In the genomic region with DNA sequence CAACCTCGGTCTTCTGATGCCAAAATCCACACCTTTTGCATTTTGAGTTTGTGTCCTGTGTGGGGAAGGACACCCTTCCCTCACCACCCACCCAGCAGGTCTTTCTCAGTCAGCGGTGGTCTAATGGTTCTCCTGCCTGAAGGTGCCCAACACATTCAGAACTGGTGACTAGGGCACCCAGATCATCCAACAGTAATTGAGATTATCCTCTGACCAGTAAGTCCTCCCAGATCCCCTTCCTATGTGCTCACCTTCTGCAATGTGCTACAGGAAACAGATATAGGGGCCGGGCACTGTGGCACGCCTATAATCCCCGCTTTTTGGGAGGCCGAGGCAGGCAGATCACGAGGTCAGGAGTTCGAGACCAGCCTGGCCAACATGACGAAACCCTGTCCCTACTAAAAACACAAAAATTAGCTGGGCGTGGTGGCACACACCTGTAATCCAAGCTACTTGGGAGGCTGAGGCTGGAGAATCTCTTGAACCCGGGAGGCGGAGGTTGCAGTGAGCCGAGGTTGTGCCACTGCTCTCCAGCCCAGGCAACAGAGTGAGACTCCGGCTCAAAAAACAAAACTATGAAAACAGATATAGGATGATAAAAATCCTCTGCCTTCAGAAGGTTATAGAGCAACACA, we compare ENCODE assay signal across 26 cellular contexts. TPM values are rescaled to one million over a fixed set of nuclear protein-coding genes. Genes with fewer than 3 reads are reported as not detected.
"Had no signal": no experiment of that assay in that cellular context is flagged by ENCODE, and none has a peak within 500 bp of the region (broad histone marks: within the 10 kb centered on the region; RNA-seq: fewer than 3 reads in every experiment).

No MANE protein-coding gene starts in this region.

- H3K9me3 Mint-ChIP-seq: activated naive CD4-positive, alpha-beta T cell treated with anti-CD3 and anti-CD28 coated beads, Interleukin-2, amount 10 ng/mL, durations not matched to agents 7 days and 5 days; activated T-cell treated with anti-CD3 and anti-CD28 coated beads, Interleukin-2, amount 50 U/mL, for 72 hours; dendritic cell treated with granulocyte-macrophage colony-stimulating factor and Interleukin-4, amounts not matched to agents 40 ng/mL and 50 ng/mL, for 4 days; immature natural killer cell; natural killer cell treated with Interleukin-12 subunit alpha and Interleukin-12 subunit beta and Interleukin-15 and Interleukin-18, amount 100 ng/mL, for 72 hours; stimulated activated naive B cell treated with anti-CD40 and anti-IgM and Interleukin-4, amounts not matched to agents 10 μg/mL and 1 μg/mL and 100 μg/mL, for 72 hours; T-cell; T-helper 2 cell treated with Interferon-gamma antibody and Interleukin-4, amounts not matched to agents 5 μg/mL and 100 μg/mL, for 36 hours had no signal

- ATAC-seq: activated T-cell treated with anti-CD3 and anti-CD28 coated beads, Interleukin-2, amount 50 U/mL, for 72 hours; foreskin keratinocyte; left lobe of liver; natural killer cell treated with Interleukin-12 subunit alpha and Interleukin-12 subunit beta and Interleukin-15 and Interleukin-18, amount 100 ng/mL, for 72 hours; right lobe of liver; stimulated activated naive B cell treated with anti-CD40 and anti-IgM and Interleukin-4, amounts not matched to agents 10 μg/mL and 1 μg/mL and 100 μg/mL, for 72 hours; T-cell had no signal

- H3K4me1 ChIP-seq: foreskin keratinocyte, right lobe of liver had no signal

- DNase-seq: activated CD4-positive, alpha-beta T cell treated with anti-CD3 and anti-CD28 coated beads for 1 hour; activated effector memory CD4-positive, alpha-beta T cell treated with Interleukin-2 at 50 U/mL for 16 hours; activated naive CD4-positive, alpha-beta T cell treated with anti-CD3 and anti-CD28 coated beads, Interleukin-2, amount 10 ng/mL, durations not matched to agents 7 days and 5 days; activated T-cell treated with anti-CD3 and anti-CD28 coated beads, Interleukin-2, amount 50 U/mL, for 72 hours; amygdala; effector CD4-positive, alpha-beta T cell; foreskin keratinocyte; glutamatergic neuron; immature natural killer cell; pancreas; stimulated activated CD4-positive, alpha-beta T cell treated with anti-CD3 and anti-CD28 coated beads, Interleukin-2, amount 100 ng/mL, for 48 hours; stimulated activated CD8-positive, alpha-beta memory T cell treated with anti-CD3 and anti-CD28 coated beads, Interleukin-4, amount 100 ng/mL, for 48 hours; stimulated activated naive B cell treated with anti-CD40 and anti-IgM and Interleukin-4, amounts not matched to agents 10 μg/mL and 1 μg/mL and 100 μg/mL, for 72 hours; T-cell; testis; WERI-Rb-1 had no signal

- H3K9me3 ChIP-seq: neutrophil, pancreas, right lobe of liver, testis had no signal

- FAIRE-seq: endometrium, pancreas had no signal

- H3K27ac ChIP-seq: cardiac muscle cell, foreskin keratinocyte, hepatocyte, neutrophil, pancreas, right lobe of liver, testis, WERI-Rb-1 had no signal

- H3K27ac Mint-ChIP-seq: activated naive CD4-positive, alpha-beta T cell treated with anti-CD3 and anti-CD28 coated beads, Interleukin-2, amount 10 ng/mL, durations not matched to agents 7 days and 5 days; activated T-cell treated with anti-CD3 and anti-CD28 coated beads, Interleukin-2, amount 50 U/mL, for 72 hours; dendritic cell treated with granulocyte-macrophage colony-stimulating factor and Interleukin-4, amounts not matched to agents 40 ng/mL and 50 ng/mL, for 4 days; immature natural killer cell; natural killer cell treated with Interleukin-12 subunit alpha and Interleukin-12 subunit beta and Interleukin-15 and Interleukin-18, amount 100 ng/mL, for 72 hours; stimulated activated naive B cell treated with anti-CD40 and anti-IgM and Interleukin-4, amounts not matched to agents 10 μg/mL and 1 μg/mL and 100 μg/mL, for 72 hours; T-cell; T-helper 2 cell treated with Interferon-gamma antibody and Interleukin-4, amounts not matched to agents 5 μg/mL and 100 μg/mL, for 36 hours had no signal

- H3K36me3 Mint-ChIP-seq: activated naive CD4-positive, alpha-beta T cell treated with anti-CD3 and anti-CD28 coated beads, Interleukin-2, amount 10 ng/mL, durations not matched to agents 7 days and 5 days; immature natural killer cell; natural killer cell treated with Interleukin-12 subunit alpha and Interleukin-12 subunit beta and Interleukin-15 and Interleukin-18, amount 100 ng/mL, for 72 hours; stimulated activated naive B cell treated with anti-CD40 and anti-IgM and Interleukin-4, amounts not matched to agents 10 μg/mL and 1 μg/mL and 100 μg/mL, for 72 hours; T-cell had no signal

- H3K79me2 ChIP-seq: hepatocyte had no signal

- H3K4me2 ChIP-seq: hepatocyte had no signal

- H3K4me3 Mint-ChIP-seq: activated naive CD4-positive, alpha-beta T cell treated with anti-CD3 and anti-CD28 coated beads, Interleukin-2, amount 10 ng/mL, durations not matched to agents 7 days and 5 days; activated T-cell treated with anti-CD3 and anti-CD28 coated beads, Interleukin-2, amount 50 U/mL, for 72 hours; dendritic cell treated with granulocyte-macrophage colony-stimulating factor and Interleukin-4, amounts not matched to agents 40 ng/mL and 50 ng/mL, for 4 days; immature natural killer cell; natural killer cell treated with Interleukin-12 subunit alpha and Interleukin-12 subunit beta and Interleukin-15 and Interleukin-18, amount 100 ng/mL, for 72 hours; stimulated activated naive B cell treated with anti-CD40 and anti-IgM and Interleukin-4, amounts not matched to agents 10 μg/mL and 1 μg/mL and 100 μg/mL, for 72 hours; T-cell; T-helper 2 cell treated with Interferon-gamma antibody and Interleukin-4, amounts not matched to agents 5 μg/mL and 100 μg/mL, for 36 hours had no signal

- H3K36me3 ChIP-seq: cardiac muscle cell, neutrophil, pancreas, right lobe of liver had no signal

- H2AFZ ChIP-seq: hepatocyte had no signal

- H3K27me3 ChIP-seq: cardiac muscle cell, hepatocyte, pancreas, right lobe of liver, testis had no signal

- H3K4me3 ChIP-seq: cardiac muscle cell, hepatocyte, lung, pancreas, right lobe of liver, testis had no signal

- H3K4me1 Mint-ChIP-seq: activated naive CD4-positive, alpha-beta T cell treated with anti-CD3 and anti-CD28 coated beads, Interleukin-2, amount 10 ng/mL, durations not matched to agents 7 days and 5 days; immature natural killer cell; stimulated activated naive B cell treated with anti-CD40 and anti-IgM and Interleukin-4, amounts not matched to agents 10 μg/mL and 1 μg/mL and 100 μg/mL, for 72 hours; T-cell had no signal

RNA-seq across cellular contexts. Expression of gene REEP1, which starts 56.2 kb away (rescaled TPM):
- total RNA-seq: natural killer cell treated with Interleukin-12 subunit alpha and Interleukin-12 subunit beta and Interleukin-15 and Interleukin-18, amount 100 ng/mL, for 72 hours had no signal
- polyA plus RNA-seq: immature natural killer cell had no signal
